In the genomic region with DNA sequence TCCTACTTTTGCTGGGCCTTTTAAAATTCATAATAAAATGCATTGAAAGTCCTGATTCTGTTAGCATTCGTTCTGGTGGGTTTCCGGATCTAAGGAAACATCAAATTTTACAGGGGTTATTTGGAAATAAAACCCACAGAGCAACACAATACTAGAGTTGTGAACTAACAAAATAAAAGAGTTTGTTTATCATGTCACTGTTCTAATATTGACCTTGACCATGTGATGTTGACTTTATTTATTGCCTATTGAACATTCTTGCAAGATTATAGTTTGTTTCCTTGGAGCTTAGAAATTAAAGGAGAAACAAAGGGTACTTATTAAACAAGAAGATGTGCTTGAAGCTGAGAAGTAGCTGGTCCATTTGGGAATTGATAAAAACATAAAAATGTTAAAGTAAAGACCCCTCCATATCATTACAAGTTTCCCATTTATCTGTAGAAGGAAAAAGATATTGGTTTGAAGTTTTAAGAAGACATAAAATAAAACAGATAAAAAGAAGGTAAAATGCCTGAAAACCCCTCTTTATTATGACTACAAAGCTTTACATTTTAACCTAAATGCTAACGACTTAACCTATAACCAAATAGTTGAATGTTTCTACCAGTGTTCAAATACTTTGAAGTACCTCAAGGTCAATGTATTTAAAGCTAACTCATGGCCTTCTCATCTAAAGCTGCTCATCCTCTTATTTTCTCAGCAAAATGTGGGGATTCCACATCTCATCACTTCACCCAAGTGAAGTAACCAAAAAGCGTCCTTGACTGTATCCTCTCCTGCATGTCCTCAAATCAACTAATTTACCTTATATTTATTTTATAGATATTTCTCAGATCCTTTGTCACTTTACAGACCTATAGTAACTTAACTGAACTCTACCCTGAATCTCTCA, we compare ENCODE assay signal across 25 cellular contexts.
A peak's percentile ranks its signal among the peaks of the same experiment; 100 is the strongest.
DNase-seq lines count a peak whose midpoint lies in the region; ATAC-seq and TF ChIP-seq lines count a peak whose summit lies in the region.
"Had no signal": no experiment of that assay in that cellular context is flagged by ENCODE, and none has a peak within 500 bp of the region (broad histone marks: within the 10 kb centered on the region; RNA-seq: fewer than 3 reads in every experiment).

No MANE protein-coding gene starts in this region.

- peak overlapping the region in 7 of 10 donors; percentile 15 to 87 (median 75) for H3K27ac ChIP-seq in heart right ventricle
- H3K27ac ChIP-seq in PC-3 (ENCODE audit: low read length), result no peak overlapping the region
- peak overlapping the region; percentile 19 for H3K27ac ChIP-seq in muscle layer of duodenum (ENCODE audit: low read length)
- H3K27ac ChIP-seq in uterus, result peak overlapping the region; percentile 79 to 92
- no peak overlapping the region for H3K27ac ChIP-seq in osteoblast (ENCODE audit: low read depth, low read length)

- POLR2A ChIA-PET in PC-3 (lab: Charles Lee; ENCODE audit: unreplicated experiment), result no interaction called here

- CTCF ChIA-PET in PC-3 (lab: Charles Lee), result no interaction called here

- no peaks in the 10 kb centered on the region for H3K79me2 ChIP-seq in PC-3 (ENCODE audit: low read length)
- no peaks in the 10 kb centered on the region for H3K79me2 ChIP-seq in osteoblast (ENCODE audit: insufficient read depth, low read length)

- H3K4me2 ChIP-seq in PC-3 (ENCODE audit: low read length), result 0 out of 2 replicates have a peak overlapping the region, but pooled peaks have one; percentile 14
- no peak overlapping the region for H3K4me2 ChIP-seq in osteoblast (ENCODE audit: insufficient read depth, low read length)

- peak overlapping the region in 1 of 10 donors; percentile 52 for H3K4me3 ChIP-seq in heart right ventricle
- no peak overlapping the region for H3K4me3 ChIP-seq in PC-3 (ENCODE audit: low read length)
- no peak overlapping the region for H3K4me3 ChIP-seq in muscle layer of duodenum (ENCODE audit: low read depth in 1 of 2, low read length in 2 of 2)
- no peak overlapping the region for H3K4me3 ChIP-seq in uterus
- no peak overlapping the region for H3K4me3 ChIP-seq in osteoblast (ENCODE audit: insufficient read depth, low read length)
- H3K4me3 ChIP-seq: K562 had no signal

- H3K27me3 ChIP-seq in heart right ventricle (no peaks in the 10 kb centered on the region), PC-3 (ENCODE audit: low read length) (no peaks in the 10 kb centered on the region), muscle layer of duodenum (ENCODE audit: low read depth, low read length) (no peaks in the 10 kb centered on the region), uterus (no peaks in the 10 kb centered on the region), osteoblast (ENCODE audit: insufficient read depth, low read length) (no peaks in the 10 kb centered on the region)

- TF ChIP-seq POLR2A in uterus (IDR thresholded peaks at IDR 0.05), result no peak

- no peaks in the 10 kb centered on the region for H3F3A ChIP-seq in PC-3 (ENCODE audit: low read length, unreplicated experiment)

- no peak overlapping the region for H2AFZ ChIP-seq in PC-3 (ENCODE audit: low read length)
- H2AFZ ChIP-seq in osteoblast (ENCODE audit: low read length), result no peak overlapping the region

- WGBS in heart right ventricle, 2 donors, result 86 to 88% methylated on average over 4 of the region's 4 CpGs

- no peak for ATAC-seq in heart right ventricle
- no peak for ATAC-seq in PC-3
- ATAC-seq: activated CD8-positive, alpha-beta T cell treated with anti-CD3 and anti-CD28 coated beads, Interleukin-2, amount 10 ng/mL, durations not matched to agents 7 days and 5 days; activated T-cell treated with anti-CD3 and anti-CD28 coated beads, Interleukin-2, amount 50 U/mL, for 4 hours; K562 had no signal

- intact Hi-C loops in heart right ventricle (cut with DNase I) (loop anchor here in 9 of 10 donors (1.0 to 10.0 kb wide), 12 partner anchors 178 to 632 kb away; a partner anchor contains a TSS), cardiac septum (cut with DNase I) (loop anchor here (1.0 to 10.0 kb wide), 3 partner anchors 178 to 642 kb away; no protein-coding TSS in a partner anchor), PC-3 (cut with micrococcal nuclease) (loop anchor here (1.0 to 2.0 kb wide), 3 partner anchors 28 to 260 kb away; no protein-coding TSS in a partner anchor), uterus (cut with DNase I; ENCODE audit: low total_unique reads) (no loop called here)

- H4K20me1 ChIP-seq in PC-3 (ENCODE audit: low read length) (no peaks in the 10 kb centered on the region), osteoblast (ENCODE audit: insufficient read depth, low read length) (no peaks in the 10 kb centered on the region)

- H3K9me3 ChIP-seq in heart right ventricle (no peaks in the 10 kb centered on the region), PC-3 (ENCODE audit: low read length) (no peaks in the 10 kb centered on the region), muscle layer of duodenum (ENCODE audit: control insufficient read depth in 1 of 2, low read length in 2 of 2) (no peaks in the 10 kb centered on the region), uterus (no peaks in the 10 kb centered on the region), osteoblast (ENCODE audit: low read depth, low read length) (no peaks in the 10 kb centered on the region)

- no TSS peak for BruUV-seq in PC-3 (replicated peaks; lab: Mats Ljungman, UMichigan)

- H3K4me1 ChIP-seq in heart right ventricle (peaks cover 0 to 33% (median 12%) of the 10 kb centered on the region in 9 donors), PC-3 (ENCODE audit: insufficient read depth, low read length) (peaks cover 25% of the 10 kb centered on the region), muscle layer of duodenum (ENCODE audit: control insufficient read depth in 1 of 2, insufficient read depth in 2 of 2, low read length in 2 of 2) (peaks cover 0 to 7% of the 10 kb centered on the region in 2 donors), uterus (no peaks in the 10 kb centered on the region), osteoblast (ENCODE audit: insufficient read depth, low read length) (no peaks in the 10 kb centered on the region)

- H3K9me2 ChIP-seq in PC-3 (replicated peaks; ENCODE audit: low read length), result no peaks in the 10 kb centered on the region

- TF ChIP-seq CTCF in heart right ventricle (IDR thresholded peaks at IDR 0.05), result no peak
- no peak for TF ChIP-seq CTCF in PC-3 (conservative IDR thresholded peaks at IDR 0.05; ENCODE audit: low read depth, low read length)
- no peak for TF ChIP-seq CTCF in uterus (IDR thresholded peaks at IDR 0.05)
- TF ChIP-seq CTCF in osteoblast (IDR thresholded peaks at IDR 0.05; ENCODE audit: extremely low read depth, low read depth, low read length), result no peak

- DNase-seq in heart right ventricle (no peak), cardiac septum (ENCODE audit: low spot score) (no peak), PC-3 (no peak), uterus (no peak), osteoblast (ENCODE audit: insufficient read length, low spot score, missing footprints) (no peak), 8988T (no peak), NCI-H526 (lab: John Stamatoyannopoulos, UW) (no peak)
- DNase-seq: activated CD4-positive, CD25-positive, alpha-beta regulatory T cell; activated CD8-positive, alpha-beta T cell treated with anti-CD3 and anti-CD28 coated beads, Interleukin-2, amount 10 ng/mL, durations not matched to agents 7 days and 5 days; activated naive CD4-positive, alpha-beta T cell treated with anti-CD3 and anti-CD28 coated beads for 36 hours; activated T-cell treated with anti-CD3 and anti-CD28 coated beads, Interleukin-2, amount 50 U/mL, for 4 hours; anterior cingulate cortex; CD4-positive, CD25-positive, alpha-beta regulatory T cell; DMS 273 treated with DMSO at 0.1 percent for 48 hours; erythroblast; foreskin melanocyte; HFFc6; midbrain; NCI-H2029; NCI-H446; RPMI8226; stimulated activated CD4-positive, alpha-beta T cell treated with anti-CD3 and anti-CD28 coated beads, Interleukin-12 subunit alpha, Interleukin-12 subunit beta, amount 100 ng/mL, for 4 hours; T1000 had no signal

- no peaks in the 10 kb centered on the region for H3K36me3 ChIP-seq in heart right ventricle
- no peaks in the 10 kb centered on the region for H3K36me3 ChIP-seq in PC-3 (ENCODE audit: low read depth, low read length)
- H3K36me3 ChIP-seq in muscle layer of duodenum (ENCODE audit: control insufficient read depth in 1 of 2, insufficient read depth in 2 of 2, low read length in 2 of 2), result no peaks in the 10 kb centered on the region
- H3K36me3 ChIP-seq in uterus, result no peaks in the 10 kb centered on the region
- no peaks in the 10 kb centered on the region for H3K36me3 ChIP-seq in osteoblast (ENCODE audit: insufficient read depth, low read length)

- H3K9ac ChIP-seq in PC-3 (ENCODE audit: low read length), result no peak overlapping the region

Comparison
In these comparisons a context has a peak if more than half of its experiments do, and no peak if none do; other contexts are left out.
1. H3K27ac ChIP-seq: peak in heart right ventricle (7 of 10), muscle layer of duodenum (single experiment) and uterus (2 of 2); none in PC-3 (single experiment) and osteoblast (single experiment).